In the genomic region with DNA sequence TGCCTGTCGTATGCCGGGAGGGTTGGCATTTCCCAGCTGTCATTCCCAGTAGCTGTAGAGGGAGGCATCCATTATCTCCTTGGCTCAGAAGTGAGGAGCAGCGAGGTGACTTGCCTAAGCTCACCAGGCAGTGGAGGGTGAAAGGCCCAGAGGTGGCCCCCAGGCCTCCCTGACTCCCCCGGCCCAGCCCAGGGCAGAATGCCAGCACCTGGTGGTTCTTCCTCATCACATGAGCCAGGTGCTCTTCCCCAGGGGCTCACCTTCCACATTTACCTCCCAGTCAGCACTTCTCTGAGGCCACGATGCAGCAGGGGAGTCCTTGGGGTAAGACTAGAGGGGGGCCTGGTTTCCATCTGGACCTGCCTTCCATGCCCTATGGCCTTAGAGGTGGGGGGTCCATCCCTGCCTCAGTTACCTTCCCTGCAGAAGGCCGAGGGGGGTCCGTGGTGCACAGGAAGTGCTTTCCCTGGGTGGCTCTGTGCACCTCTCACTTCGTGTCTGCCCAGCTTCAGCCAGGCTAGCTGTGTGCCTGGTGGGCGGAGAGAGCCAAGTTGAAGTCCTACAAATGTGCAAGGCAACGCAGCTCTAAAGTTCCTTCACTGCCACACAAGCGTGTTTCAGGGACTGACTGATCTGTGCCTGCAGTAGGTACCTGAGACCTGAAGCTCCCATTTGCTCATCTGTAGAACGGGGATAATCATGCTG, we compare ENCODE assay signal across 15 cellular contexts.
DNase-seq lines count a peak whose midpoint lies in the region; ATAC-seq and TF ChIP-seq lines count a peak whose summit lies in the region.
"Had no signal": no experiment of that assay in that cellular context is flagged by ENCODE, and none has a peak within 500 bp of the region (broad histone marks: within the 10 kb centered on the region; RNA-seq: fewer than 3 reads in every experiment).

No MANE protein-coding gene starts in this region.

- CTCF ChIA-PET in PC-3 (lab: Charles Lee) (interaction anchor here (0.6 kb wide), 1 partner anchor 159 kb away, joined by 3 read pairs; no protein-coding TSS in a partner anchor), MCF 10A (lab: Yijun Ruan, JAX) (interaction anchor here (0.6 to 1.0 kb wide), 3 partner anchors 127 to 627 kb away, joined by 3 to 4 read pairs (median 4); no protein-coding TSS in a partner anchor)

- H3K79me2 ChIP-seq in PC-3 (ENCODE audit: low read length): no peaks in the 10 kb centered on the region

- no peak overlapping the region for H3K4me2 ChIP-seq in PC-3 (ENCODE audit: low read length)

- no peaks in the 10 kb centered on the region for H3K36me3 ChIP-seq in PC-3 (ENCODE audit: low read depth, low read length)
- H3K36me3 ChIP-seq: brain microvascular endothelial cell, transverse colon had no signal

- BruUV-seq in PC-3 (replicated peaks; lab: Mats Ljungman, UMichigan) (no TSS peak), MCF 10A (replicated peaks; lab: Mats Ljungman, UMichigan) (no TSS peak)

- no peaks in the 10 kb centered on the region for H3K9me3 ChIP-seq in PC-3 (ENCODE audit: low read length)
- H3K9me3 ChIP-seq: psoas muscle, transverse colon had no signal

- no peaks in the 10 kb centered on the region for H3K9me2 ChIP-seq in PC-3 (replicated peaks; ENCODE audit: low read length)

- H3K4me3 Mint-ChIP-seq in activated naive CD4-positive, alpha-beta T cell treated with anti-CD3 and anti-CD28 coated beads, Interleukin-2, amount 50 U/mL, for 24 hours: no peak overlapping the region
- H3K4me3 Mint-ChIP-seq in MCF 10A (ENCODE audit: unreplicated experiment): no peak overlapping the region
- H3K4me3 Mint-ChIP-seq in stimulated activated effector memory CD8-positive, alpha-beta T cell treated with anti-CD3 and anti-CD28 coated beads, Interleukin-12 subunit alpha, Interleukin-12 subunit beta, amount 100 ng/mL, for 72 hours: peak overlapping the region; percentile 71

- peak overlapping the region; percentile 100 for H3K27ac ChIP-seq in PC-3 (ENCODE audit: low read length)
- H3K27ac ChIP-seq: psoas muscle had no signal

- H3K27me3 ChIP-seq in PC-3 (ENCODE audit: low read length): no peaks in the 10 kb centered on the region
- H3K27me3 ChIP-seq: brain microvascular endothelial cell, foreskin keratinocyte, transverse colon had no signal

- H3K27ac Mint-ChIP-seq in activated naive CD4-positive, alpha-beta T cell treated with anti-CD3 and anti-CD28 coated beads, Interleukin-2, amount 50 U/mL, for 24 hours: peak overlapping the region; percentile 43
- H3K27ac Mint-ChIP-seq in MCF 10A (ENCODE audit: low read depth, unreplicated experiment): peak overlapping the region; percentile 94
- H3K27ac Mint-ChIP-seq in stimulated activated effector memory CD8-positive, alpha-beta T cell treated with anti-CD3 and anti-CD28 coated beads, Interleukin-12 subunit alpha, Interleukin-12 subunit beta, amount 100 ng/mL, for 72 hours: peak overlapping the region; percentile 94

- no peaks in the 10 kb centered on the region for H3K27me3 Mint-ChIP-seq in activated naive CD4-positive, alpha-beta T cell treated with anti-CD3 and anti-CD28 coated beads, Interleukin-2, amount 50 U/mL, for 24 hours
- no peaks in the 10 kb centered on the region for H3K27me3 Mint-ChIP-seq in MCF 10A (ENCODE audit: insufficient read depth, unreplicated experiment)

- H3K9me3 Mint-ChIP-seq in activated naive CD4-positive, alpha-beta T cell treated with anti-CD3 and anti-CD28 coated beads, Interleukin-2, amount 50 U/mL, for 24 hours: no peaks in the 10 kb centered on the region
- H3K9me3 Mint-ChIP-seq in MCF 10A (ENCODE audit: unreplicated experiment): no peaks in the 10 kb centered on the region
- no peaks in the 10 kb centered on the region for H3K9me3 Mint-ChIP-seq in stimulated activated effector memory CD8-positive, alpha-beta T cell treated with anti-CD3 and anti-CD28 coated beads, Interleukin-12 subunit alpha, Interleukin-12 subunit beta, amount 100 ng/mL, for 72 hours

- DNase-seq in activated naive CD4-positive, alpha-beta T cell (lab: John Stamatoyannopoulos, UW): no peak
- DNase-seq in PC-3: no peak
- DNase-seq in MCF 10A (ENCODE audit: unreplicated experiment): no peak
- no peak for DNase-seq in stimulated activated effector memory CD8-positive, alpha-beta T cell treated with anti-CD3 and anti-CD28 coated beads, Interleukin-12 subunit alpha, Interleukin-12 subunit beta, amount 100 ng/mL, for 72 hours (ENCODE audit: low spot score in 2 of 2)
- no peak for DNase-seq in foreskin melanocyte
- no peak for DNase-seq in NCI-H446 treated with DMSO at 0.1 percent for 48 hours (lab: John Stamatoyannopoulos, UW)
- DNase-seq: activated CD4-positive, alpha-beta T cell treated with anti-CD3 and anti-CD28 coated beads, Interleukin-2, amount 50 U/mL, for 4 hours; activated effector memory CD4-positive, alpha-beta T cell treated with anti-CD3 and anti-CD28 coated beads, Interleukin-2, amount 50 U/mL, for 16 hours; brain microvascular endothelial cell; effector CD4-positive, alpha-beta T cell; psoas muscle had no signal

- POLR2A ChIA-PET in PC-3 (lab: Charles Lee; ENCODE audit: unreplicated experiment) (no interaction called here), MCF 10A (lab: Yijun Ruan, JAX) (no interaction called here)

- H3F3A ChIP-seq in PC-3 (ENCODE audit: low read length, unreplicated experiment): no peaks in the 10 kb centered on the region

- H4K20me1 ChIP-seq in PC-3 (ENCODE audit: low read length): no peaks in the 10 kb centered on the region

- peak overlapping the region; percentile 86 for H3K9ac ChIP-seq in PC-3 (ENCODE audit: low read length)

- ATAC-seq in PC-3 (no peak), GM18858 (IDR thresholded peaks at IDR 0.05; ENCODE audit: unreplicated experiment) (no peak)
- ATAC-seq in stimulated activated effector memory CD8-positive, alpha-beta T cell treated with anti-CD3 and anti-CD28 coated beads, Interleukin-12 subunit alpha, Interleukin-12 subunit beta, amount 100 ng/mL, for 72 hours: no peak

- intact Hi-C loops in PC-3 (cut with micrococcal nuclease) (loop anchor here (5.0 kb wide), 1 partner anchor 130 kb away; no protein-coding TSS in a partner anchor), MCF 10A (cut with micrococcal nuclease) (loop anchor here (5.0 kb wide), 1 partner anchor 160 kb away; no protein-coding TSS in a partner anchor)

- H3K4me3 ChIP-seq in PC-3 (ENCODE audit: low read length): no peak overlapping the region
- H3K4me3 ChIP-seq: psoas muscle, transverse colon had no signal

- H3K4me1 Mint-ChIP-seq in activated naive CD4-positive, alpha-beta T cell treated with anti-CD3 and anti-CD28 coated beads, Interleukin-2, amount 50 U/mL, for 24 hours: peaks cover 29% of the 10 kb centered on the region
- peaks cover 43% of the 10 kb centered on the region for H3K4me1 Mint-ChIP-seq in MCF 10A (ENCODE audit: insufficient read depth, unreplicated experiment)
- peaks cover 62% of the 10 kb centered on the region for H3K4me1 Mint-ChIP-seq in stimulated activated effector memory CD8-positive, alpha-beta T cell treated with anti-CD3 and anti-CD28 coated beads, Interleukin-12 subunit alpha, Interleukin-12 subunit beta, amount 100 ng/mL, for 72 hours

- no peak overlapping the region for H2AFZ ChIP-seq in PC-3 (ENCODE audit: low read length)

- peaks cover 29% of the 10 kb centered on the region for H3K36me3 Mint-ChIP-seq in activated naive CD4-positive, alpha-beta T cell treated with anti-CD3 and anti-CD28 coated beads, Interleukin-2, amount 50 U/mL, for 24 hours
- H3K36me3 Mint-ChIP-seq in MCF 10A (ENCODE audit: insufficient read depth, unreplicated experiment): no peaks in the 10 kb centered on the region
- H3K36me3 Mint-ChIP-seq in stimulated activated effector memory CD8-positive, alpha-beta T cell treated with anti-CD3 and anti-CD28 coated beads, Interleukin-12 subunit alpha, Interleukin-12 subunit beta, amount 100 ng/mL, for 72 hours: peaks cover 5% of the 10 kb centered on the region

- peaks cover 39% of the 10 kb centered on the region for H3K4me1 ChIP-seq in PC-3 (ENCODE audit: insufficient read depth, low read length)
- H3K4me1 ChIP-seq: psoas muscle had no signal

- TF ChIP-seq CTCF in PC-3 (conservative IDR thresholded peaks at IDR 0.05; ENCODE audit: low read depth, low read length) (no peak), MCF 10A (IDR thresholded peaks at IDR 0.05; ENCODE audit: unreplicated experiment) (no peak)

Comparison
In these comparisons a context has a peak if more than half of its experiments do, and no peak if none do; other contexts are left out.
1. H3K27ac Mint-ChIP-seq: peak in every context shown above with its lines; median percentile 94 in MCF 10A; 94 in stimulated activated effector memory CD8-positive, alpha-beta T cell treated with anti-CD3 and anti-CD28 coated beads, Interleukin-12 subunit alpha, Interleukin-12 subunit beta, amount 100 ng/mL, for 72 hours; 43 in activated naive CD4-positive, alpha-beta T cell treated with anti-CD3 and anti-CD28 coated beads, Interleukin-2, amount 50 U/mL, for 24 hours.